ENCODE assay signal across 19 cellular contexts in genomic region chr22:30542811-30543188, GRCh38. TPM values are rescaled to one million over a fixed set of nuclear protein-coding genes. Genes with fewer than 3 reads are reported as not detected.
A peak's percentile ranks its signal among the peaks of the same experiment; 100 is the strongest.
DNase-seq lines count a peak whose midpoint lies in the region; ATAC-seq and TF ChIP-seq lines count a peak whose summit lies in the region.
"Had no signal": no experiment of that assay in that cellular context is flagged by ENCODE, and none has a peak within 500 bp of the region (broad histone marks: within the 10 kb centered on the region; RNA-seq: fewer than 3 reads in every experiment).

No MANE protein-coding gene starts in this region.

- peaks cover 37% of the 10 kb centered on the region for H3K27me3 ChIP-seq in HUES6 (ENCODE audit: control insufficient read depth, insufficient read depth, low read length)
- H3K27me3 ChIP-seq in dorsolateral prefrontal cortex = peaks cover 0 to 10% (median 0%) of the 10 kb centered on the region in 45 donors
- peaks cover 31% of the 10 kb centered on the region for H3K27me3 ChIP-seq in smooth muscle cell (ENCODE audit: low read depth)
- peaks cover 50% of the 10 kb centered on the region for H3K27me3 ChIP-seq in MM.1S (replicated peaks; ENCODE audit: insufficient read depth, low read length)

- H2AFZ ChIP-seq in smooth muscle cell (ENCODE audit: low read depth) (no peak overlapping the region), MM.1S (ENCODE audit: low read length) (no peak overlapping the region)
- H2AFZ ChIP-seq: PC-9 had no signal

- H3K9me3 ChIP-seq in HUES6 (ENCODE audit: control insufficient read depth, insufficient read depth, low read depth, low read length) (no peaks in the 10 kb centered on the region), smooth muscle cell (replicated peaks; ENCODE audit: low read depth) (no peaks in the 10 kb centered on the region), MM.1S (replicated peaks; ENCODE audit: insufficient read depth, low read length) (no peaks in the 10 kb centered on the region)

- DNase-seq in dorsolateral prefrontal cortex = no peak
- DNase-seq in mesothelial cell of epicardium (ENCODE audit: low spot score in 2 of 2, unreplicated experiment in 2 of 2) = no peak
- no peak for DNase-seq in smooth muscle cell (lab: John Stamatoyannopoulos, UW; ENCODE audit: unreplicated experiment)
- no peak for DNase-seq in DMS53 (lab: John Stamatoyannopoulos, UW)
- DNase-seq in stimulated activated naive CD4-positive, alpha-beta T cell treated with Interleukin-2 at 50 U/mL for 16 hours (lab: John Stamatoyannopoulos, UW) = no peak
- DNase-seq in MM.1S = no peak
- DNase-seq: DMS 273 treated with DMSO at 0.1 percent for 48 hours; HCEC 1CT; Karpas-422; NCI-H187; NCI-H524; PC-9; stimulated activated naive CD4-positive, alpha-beta T cell; WERI-Rb-1 had no signal

- H3K9me2 ChIP-seq in MM.1S (replicated peaks; ENCODE audit: insufficient read depth, low read length) = no peaks in the 10 kb centered on the region

- peaks cover 6% of the 10 kb centered on the region for H3K4me1 Mint-ChIP-seq in mesothelial cell of epicardium

- intact Hi-C loops in dorsolateral prefrontal cortex (cut with DNase I) = no loop called here

- H3K4me3 ChIP-seq in HUES6 (ENCODE audit: low read depth, low read length) = peak overlapping the region; percentile 56
- peak overlapping the region in 57 of 59 donors; percentile 41 to 73 (median 60) for H3K4me3 ChIP-seq in dorsolateral prefrontal cortex
- H3K4me3 ChIP-seq in smooth muscle cell = peak overlapping the region; percentile 47
- no peak overlapping the region for H3K4me3 ChIP-seq in MM.1S (ENCODE audit: low read length)
- H3K4me3 ChIP-seq: PC-9 had no signal

- H3F3A ChIP-seq in smooth muscle cell (ENCODE audit: low read depth) = no peaks in the 10 kb centered on the region
- no peaks in the 10 kb centered on the region for H3F3A ChIP-seq in MM.1S (ENCODE audit: insufficient read depth, low read length)

- H3K4me1 ChIP-seq in HUES6 (ENCODE audit: control insufficient read depth, insufficient read depth, low read length) (peaks cover 12% of the 10 kb centered on the region), smooth muscle cell (ENCODE audit: low read depth) (peaks cover 5% of the 10 kb centered on the region), MM.1S (ENCODE audit: low read length) (no peaks in the 10 kb centered on the region)

- peaks cover 31% of the 10 kb centered on the region for H3K27me3 Mint-ChIP-seq in mesothelial cell of epicardium (ENCODE audit: low read depth)

- H4K20me1 ChIP-seq in smooth muscle cell (ENCODE audit: low read depth) (no peaks in the 10 kb centered on the region), MM.1S (ENCODE audit: insufficient read depth, low read length) (no peaks in the 10 kb centered on the region)

- TF ChIP-seq CTCF in dorsolateral prefrontal cortex (IDR thresholded peaks at IDR 0.05 in 54 of 56, conservative IDR thresholded peaks at IDR 0.05 in 2 of 56; ENCODE audit: low read depth in 1 of 56, partially characterized antibody in 56 of 56) (no peak), mesothelial cell of epicardium (IDR thresholded peaks at IDR 0.05; ENCODE audit: unreplicated experiment) (no peak), smooth muscle cell (IDR thresholded peaks at IDR 0.05; ENCODE audit: borderline replicate concordance, insufficient read depth, poor library complexity, severe bottlenecking) (no peak), MM.1S (IDR thresholded peaks at IDR 0.05; ENCODE audit: low read length) (no peak)

- H3K79me2 ChIP-seq in smooth muscle cell (ENCODE audit: low read depth) (no peaks in the 10 kb centered on the region), MM.1S (ENCODE audit: low read length) (no peaks in the 10 kb centered on the region)

- WGBS in smooth muscle cell (ENCODE audit: low lambda C conversion rate) = 88% methylated on average over 12 of the region's 12 CpGs

- no peaks in the 10 kb centered on the region for H3K36me3 Mint-ChIP-seq in mesothelial cell of epicardium

- H3K36me3 ChIP-seq in HUES6 (ENCODE audit: control insufficient read depth, insufficient read depth, low read length) (no peaks in the 10 kb centered on the region), smooth muscle cell (ENCODE audit: low read depth) (no peaks in the 10 kb centered on the region), MM.1S (replicated peaks; ENCODE audit: insufficient read depth, low read length) (no peaks in the 10 kb centered on the region)
- H3K36me3 ChIP-seq: WERI-Rb-1 had no signal

- no peak overlapping the region for H3K27ac ChIP-seq in HUES6 (ENCODE audit: low read depth, low read length)
- H3K27ac ChIP-seq in dorsolateral prefrontal cortex = peak overlapping the region in 2 of 59 donors; percentile 38 to 62
- H3K27ac ChIP-seq in smooth muscle cell (ENCODE audit: low read depth) = no peak overlapping the region
- H3K27ac ChIP-seq in MM.1S (ENCODE audit: low read length) = no peak overlapping the region
- H3K27ac ChIP-seq: PC-9, WERI-Rb-1 had no signal

- H3K9me3 Mint-ChIP-seq in mesothelial cell of epicardium = no peaks in the 10 kb centered on the region

- ATAC-seq in GM18868 (IDR thresholded peaks at IDR 0.05; ENCODE audit: unreplicated experiment) = no peak

- H3K27ac Mint-ChIP-seq in mesothelial cell of epicardium = no peak overlapping the region

- peak overlapping the region; percentile 89 for H3K4me2 ChIP-seq in smooth muscle cell
- H3K4me2 ChIP-seq in MM.1S (ENCODE audit: low read depth, low read length) = no peak overlapping the region
- H3K4me2 ChIP-seq: PC-9 had no signal

- H3K9ac ChIP-seq in HUES6 (ENCODE audit: low read length) (peak overlapping the region; percentile 26), smooth muscle cell (ENCODE audit: low read depth) (no peak overlapping the region), MM.1S (ENCODE audit: low read length) (no peak overlapping the region)

- peak overlapping the region; percentile 61 for H3K4me3 Mint-ChIP-seq in mesothelial cell of epicardium

RNA-seq across cellular contexts. Expression of gene SEC14L6, which starts 3.7 kb away (rescaled TPM):
- total RNA-seq in dorsolateral prefrontal cortex = 1 to 10 TPM; 1.1 to 7.5 (median 3.4) TPM
- total RNA-seq in mesothelial cell of epicardium = 2.0 to 2.3 TPM (median 2.1 TPM) in 3 replicates
- total RNA-seq in smooth muscle cell = 0.09 and 0.13 TPM in 2 replicates
- polyA plus RNA-seq in smooth muscle cell = not detected in 2 replicates
- total RNA-seq: bronchial epithelial cell, skeletal muscle tissue had no signal
- polyA plus RNA-seq: keratinocyte had no signal

RNA-seq across cellular contexts. Expression of gene GAL3ST1, which starts 31.7 kb away (rescaled TPM):
- total RNA-seq in dorsolateral prefrontal cortex (10 to 100 TPM in 89 of 120 experiments, 1 to 10 TPM in 31; 3.1 to 57.7 (median 16.1) TPM), mesothelial cell of epicardium (0.36 to 0.81 TPM (median 0.40 TPM) in 3 replicates), smooth muscle cell (not detected in 2 replicates)
- polyA plus RNA-seq in smooth muscle cell = 0.35 and 0.78 TPM in 2 replicates
- polyA plus RNA-seq: keratinocyte had no signal

RNA-seq across cellular contexts. Expression of gene SEC14L4, which starts 37.3 kb away (rescaled TPM):
- 1 to 10 TPM in 10 of 120 experiments, under 1 TPM in 93, not detected in 17; 0.11 to 1.6 (median 0.48) TPM for total RNA-seq in dorsolateral prefrontal cortex
- total RNA-seq in mesothelial cell of epicardium = 0.11 to 0.36 TPM (median 0.20 TPM) in 3 replicates
- total RNA-seq in smooth muscle cell = not detected in 2 replicates
- polyA plus RNA-seq in smooth muscle cell = not detected in 2 replicates
- total RNA-seq: bronchial epithelial cell had no signal

RNA-seq across cellular contexts. Expression of gene PES1, which starts 48.9 kb away (rescaled TPM):
- 10 to 100 TPM; 32.3 to 60.0 (median 44.4) TPM for total RNA-seq in dorsolateral prefrontal cortex
- 66.5 to 68.2 TPM (median 68.1 TPM) in 3 replicates for total RNA-seq in mesothelial cell of epicardium
- 27.4 and 35.6 TPM in 2 replicates for total RNA-seq in smooth muscle cell
- 52.7 and 59.4 TPM in 2 replicates for polyA plus RNA-seq in smooth muscle cell
